Comparison of ENCODE assay signal across 9 cellular contexts in genomic region chr3:161222662-161223061, GRCh38. TPM values are rescaled to one million over a fixed set of nuclear protein-coding genes. Genes with fewer than 3 reads are reported as not detected.
A peak's percentile ranks its signal among the peaks of the same experiment; 100 is the strongest.
DNase-seq lines count a peak whose midpoint lies in the region; ATAC-seq, FAIRE-seq and TF ChIP-seq lines count a peak whose summit lies in the region.
"Had no signal": no experiment of that assay in that cellular context is flagged by ENCODE, and none has a peak within 500 bp of the region (broad histone marks: within the 10 kb centered on the region; RNA-seq: fewer than 3 reads in every experiment).

No MANE protein-coding gene starts in this region.

- no peak for FAIRE-seq in A549 (lab: Jason Lieb, UNC)
- FAIRE-seq in H54 (lab: Jason Lieb, UNC) = peak; percentile 58

- CTCF ChIA-PET in A549 (lab: Yijun Ruan, JAX) = interaction anchor here (0.7 to 2.7 kb wide), 4 partner anchors 8 to 201 kb away, joined by 3 to 13 read pairs (median 4); no protein-coding TSS in a partner anchor

- peaks cover 16% of the 10 kb centered on the region; the same call in 2 of the 3 replicates for H3K4me1 ChIP-seq in A549

- peak overlapping the region; percentile 80 for H3K4me3 ChIP-seq in A549
- peak overlapping the region; percentile 87 for H3K4me3 ChIP-seq in astrocyte of the cerebellum (ENCODE audit: low read depth, low read length)

- TF ChIP-seq POLR2A in A549 (IDR thresholded peaks at IDR 0.05; ENCODE audit: low read length) (no peak), H54 (IDR thresholded peaks at IDR 0.05; ENCODE audit: low read depth, low read length) (no peak)

- ATAC-seq in A549 (no peak), memory B cell (ENCODE audit: low read depth) (no peak), GM18517 (IDR thresholded peaks at IDR 0.05; ENCODE audit: unreplicated experiment) (no peak)

- H3K4me2 ChIP-seq in A549 = peak overlapping the region; percentile 95

- H3K4me3 Mint-ChIP-seq in memory B cell = peak overlapping the region; percentile 41

- no peaks in the 10 kb centered on the region for H3K27me3 Mint-ChIP-seq in memory B cell

- H3K9me3 ChIP-seq in A549 = no peaks in the 10 kb centered on the region

- DNase-seq in A549 (ENCODE audit: low read depth in 1 of 2, low spot score in 1 of 2) = no peak
- no peak for DNase-seq in H54 (ENCODE audit: insufficient read length, low spot score)
- peak; percentile 50 for DNase-seq in astrocyte of the cerebellum (ENCODE audit: low read depth)
- DNase-seq in memory B cell (ENCODE audit: low spot score in 2 of 2) = no peak
- no peak for DNase-seq in T1000 (lab: John Stamatoyannopoulos, UW)
- no peak for DNase-seq in putamen (ENCODE audit: low spot score)
- DNase-seq in NCI-H1105 treated with DMSO at 0.1 percent for 48 hours (lab: John Stamatoyannopoulos, UW) = no peak
- DNase-seq: activated naive CD4-positive, alpha-beta T cell had no signal

- no peaks in the 10 kb centered on the region for H3K9me3 Mint-ChIP-seq in memory B cell

- peak overlapping the region in 1 of 2 experiments; percentile 33; a peak in 2 of 6 replicates for H3K27ac ChIP-seq in A549

- H3K4me1 Mint-ChIP-seq in memory B cell = peaks cover 17% of the 10 kb centered on the region

- H3K36me3 Mint-ChIP-seq in memory B cell = no peaks in the 10 kb centered on the region

- in situ Hi-C loops in astrocyte of the cerebellum (cut with HindIII; ENCODE audit: low sequenced_read_pairs) = no loop called here

- H3K27ac Mint-ChIP-seq in memory B cell = peak overlapping the region; percentile 96

- 5% methylated on average over 2 of the region's 2 CpGs for WGBS in A549 (ENCODE audit: missing lambda C conversion rate)

- TF ChIP-seq EP300 in A549 (IDR thresholded peaks at IDR 0.05) = no peak

- POLR2A ChIA-PET in A549 (lab: Yijun Ruan, JAX) = no interaction called here

- TF ChIP-seq CTCF in A549 (IDR thresholded peaks at IDR 0.05) = no peak
- TF ChIP-seq CTCF in astrocyte of the cerebellum (IDR thresholded peaks at IDR 0.05; ENCODE audit: low read depth, low read length, missing control alignments) = no peak

- no peak for TF ChIP-seq RAD21 in A549 (conservative IDR thresholded peaks at IDR 0.05 in 1 of 2, IDR thresholded peaks at IDR 0.05 in 1 of 2)

TF ChIP-seq in A549, 52 proteins besides CTCF, POLR2A, EP300 and RAD21:
- TF ChIP-seq HEYL (CRISPR knock-in tag; IDR thresholded peaks at IDR 0.05) = no peak
- TF ChIP-seq NR3C1 (IDR thresholded peaks at IDR 0.05) = no peak
- no peak for TF ChIP-seq NPAS2 (CRISPR knock-in tag; IDR thresholded peaks at IDR 0.05; ENCODE audit: borderline replicate concordance)
- TF ChIP-seq, protein P1, sequence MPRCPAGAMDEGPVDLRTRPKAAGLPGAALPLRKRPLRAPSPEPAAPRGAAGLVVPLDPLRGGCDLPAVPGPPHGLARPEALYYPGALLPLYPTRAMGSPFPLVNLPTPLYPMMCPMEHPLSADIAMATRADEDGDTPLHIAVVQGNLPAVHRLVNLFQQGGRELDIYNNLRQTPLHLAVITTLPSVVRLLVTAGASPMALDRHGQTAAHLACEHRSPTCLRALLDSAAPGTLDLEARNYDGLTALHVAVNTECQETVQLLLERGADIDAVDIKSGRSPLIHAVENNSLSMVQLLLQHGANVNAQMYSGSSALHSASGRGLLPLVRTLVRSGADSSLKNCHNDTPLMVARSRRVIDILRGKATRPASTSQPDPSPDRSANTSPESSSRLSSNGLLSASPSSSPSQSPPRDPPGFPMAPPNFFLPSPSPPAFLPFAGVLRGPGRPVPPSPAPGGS (IDR thresholded peaks at IDR 0.05) = no peak
- no peak for TF ChIP-seq RCOR1 (IDR thresholded peaks at IDR 0.05; ENCODE audit: low read depth, low read length)
- TF ChIP-seq, protein P2, sequence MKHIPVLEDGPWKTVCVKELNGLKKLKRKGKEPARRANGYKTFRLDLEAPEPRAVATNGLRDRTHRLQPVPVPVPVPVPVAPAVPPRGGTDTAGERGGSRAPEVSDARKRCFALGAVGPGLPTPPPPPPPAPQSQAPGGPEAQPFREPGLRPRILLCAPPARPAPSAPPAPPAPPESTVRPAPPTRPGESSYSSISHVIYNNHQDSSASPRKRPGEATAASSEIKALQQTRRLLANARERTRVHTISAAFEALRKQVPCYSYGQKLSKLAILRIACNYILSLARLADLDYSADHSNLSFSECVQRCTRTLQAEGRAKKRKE (CRISPR knock-in tag; IDR thresholded peaks at IDR 0.05; ENCODE audit: low read depth) = no peak

RNA-seq across cellular contexts. Expression of gene NMD3, which starts 1.6 kb away (rescaled TPM):
- polyA plus RNA-seq in A549 (2011; rRNA removed) = 60.6 and 66.5 TPM in 2 replicates
- polyA plus RNA-seq in A549 (2012; cell fraction: cytosol; rRNA removed) = 14.0 and 14.6 TPM in 2 replicates
- 7.7 and 11.6 TPM in 2 replicates for polyA plus RNA-seq in A549 (2012; cell fraction: nucleus; rRNA removed)
- polyA plus RNA-seq in A549 (2017; fragmentation: RNase III; extraction: RNeasy Plus Mini Kit Qiagen cat#74134 plus additional on column Dnase treatment) = 53.4 to 62.0 TPM (median 56.3 TPM) in 3 replicates
- polyA minus RNA-seq in A549 (2011; rRNA and poly(A)+ RNA removed) = 44.1 and 47.8 TPM in 2 replicates
